Comparison of ENCODE assay signal across 7 cellular contexts in genomic region chr16:53435066-53435688, GRCh38. TPM values are rescaled to one million over a fixed set of nuclear protein-coding genes. Genes with fewer than 3 reads are reported as not detected.
DNase-seq lines count a peak whose midpoint lies in the region; ATAC-seq, FAIRE-seq and TF ChIP-seq lines count a peak whose summit lies in the region.

No MANE protein-coding gene starts in this region.

- in situ Hi-C loops in K562 (cut with MboI): no loop called here

- WGBS in K562 (ENCODE audit: insufficient coverage, low coverage, missing lambda C conversion rate): 0% methylated on average over 23 of the region's 28 CpGs
- WGBS in iPS DF 6.9 (ENCODE audit: insufficient coverage, insufficient read length): no CpG with 5 or more reads among the region's 28 CpGs
- WGBS in sigmoid colon, 2 donors: 0% methylated on average over 28 of the region's 28 CpGs

- no peaks in the 10 kb centered on the region for H3K9me3 ChIP-seq in K562 (replicated peaks; ENCODE audit: control insufficient read depth, insufficient read depth, low read depth, low read length)
- no peaks in the 10 kb centered on the region for H3K9me3 ChIP-seq in iPS DF 6.9 (ENCODE audit: control insufficient read depth, insufficient read depth, low read length)
- H3K9me3 ChIP-seq in sigmoid colon: no peaks in the 10 kb centered on the region

- TF ChIP-seq CTCF in K562 (IDR thresholded peaks at IDR 0.05 in 2 of 3, conservative IDR thresholded peaks at IDR 0.05 in 1 of 3; ENCODE audit: insufficient read depth in 2 of 3, low read depth in 1 of 3, low read length in 3 of 3) (no peak), sigmoid colon (IDR thresholded peaks at IDR 0.05) (no peak)

- peak; percentile 43 for DNase-seq in NCI-H1694 treated with DMSO at 0.1 percent for 48 hours (lab: John Stamatoyannopoulos, UW)
- peak; percentile 47 for DNase-seq in T1000 (lab: John Stamatoyannopoulos, UW)
- DNase-seq in K562 (ENCODE audit: extremely low read depth in 1 of 4, low spot score in 3 of 4): peak; percentile 73 to 89 (median 80)
- DNase-seq in iPS DF 6.9 (ENCODE audit: low read depth, low spot score): no peak
- DNase-seq in sigmoid colon: peak; percentile 87

- H2AFZ ChIP-seq in K562 (ENCODE audit: low read depth, low read length): peak overlapping the region; percentile 100

- TF ChIP-seq RAD21 in K562 (CRISPR knock-in tag; conservative IDR thresholded peaks at IDR 0.05 in 1 of 2, IDR thresholded peaks at IDR 0.05 in 1 of 2): no peak

- intact Hi-C loops in K562 (cut with micrococcal nuclease) (loop anchor here (10.0 kb wide), 1 partner anchor 220 kb away; no protein-coding TSS in a partner anchor), sigmoid colon (cut with DNase I) (loop anchor here (2.0 to 10.0 kb wide), 2 partner anchors 68 to 300 kb away; partner anchors contain the start of gene AKTIP)

- H3K4me3 ChIP-seq in K562 (peak overlapping the region; percentile 64), iPS DF 6.9 (ENCODE audit: low read length) (peak overlapping the region; percentile 81), sigmoid colon (peak overlapping the region; percentile 82 to 97 (median 93))

- no TSS peak for BruUV-seq in K562 (replicated peaks; lab: Mats Ljungman, UMichigan)

- peak; percentile 62 for TF ChIP-seq POLR2A in GM18505 (IDR thresholded peaks at IDR 0.05; ENCODE audit: borderline replicate concordance, extremely low read depth, insufficient read depth, insufficient read length)
- peak; percentile 42; the same call in 1 of the 2 replicates for TF ChIP-seq POLR2A in K562 (conservative IDR thresholded peaks at IDR 0.05)
- peak in 1 of 2 donors; percentile 49 for TF ChIP-seq POLR2A in sigmoid colon (IDR thresholded peaks at IDR 0.05)

- H4K20me1 ChIP-seq in K562 (replicated peaks; ENCODE audit: control insufficient read depth, insufficient read depth, low read length): peaks cover 5% of the 10 kb centered on the region; the same call in 1 of the 2 replicates

- ATAC-seq in GM18505 (IDR thresholded peaks at IDR 0.05; ENCODE audit: unreplicated experiment) (peak; percentile 82), HG02884 (IDR thresholded peaks at IDR 0.05; ENCODE audit: unreplicated experiment) (peak; percentile 78), K562 (peak; percentile 92)

- H3K27ac ChIP-seq in K562 (ENCODE audit: extremely low read depth, low read depth, low read length) (peak overlapping the region; percentile 96), iPS DF 6.9 (ENCODE audit: low read length) (no peak overlapping the region), sigmoid colon (peak overlapping the region; percentile 95 to 97 (median 97))

- POLR2A ChIA-PET in K562 (lab: Yijun Ruan, JAX): interaction anchor here (2.3 kb wide), 1 partner anchor 12 kb away, joined by 8 read pairs; no protein-coding TSS in a partner anchor

- peaks cover 45% of the 10 kb centered on the region for H3K79me2 ChIP-seq in K562 (ENCODE audit: control insufficient read depth, insufficient read depth, low read length)

- FAIRE-seq in K562 (lab: Jason Lieb, UNC): peak; percentile 95

- no peak for TF ChIP-seq EP300 in K562 (IDR thresholded peaks at IDR 0.05; ENCODE audit: low read length)
- TF ChIP-seq EP300 in sigmoid colon (IDR thresholded peaks at IDR 0.05): no peak

- peak overlapping the region; percentile 93 to 100 for H3K9ac ChIP-seq in K562 (ENCODE audit: insufficient read depth in 1 of 2, low read depth in 2 of 2, low read length in 2 of 2)

- H3K4me1 ChIP-seq in K562 (replicated peaks in 1 of 2; ENCODE audit: control insufficient read depth in 2 of 2, insufficient read depth in 2 of 2, low read length in 2 of 2) (peaks cover 7 to 9% of the 10 kb centered on the region in 2 experiments), iPS DF 6.9 (ENCODE audit: control insufficient read depth, insufficient read depth, low read length) (no peaks in the 10 kb centered on the region), sigmoid colon (peaks cover 0 to 28% (median 11%) of the 10 kb centered on the region in 4 donors)

- CTCF ChIA-PET in K562 (lab: Yijun Ruan, JAX; ENCODE audit: low intra/inter-chr PET ratio): no interaction called here

- no peaks in the 10 kb centered on the region for H3K9me1 ChIP-seq in K562 (ENCODE audit: control insufficient read depth, insufficient read depth, low read length)

- H3K4me2 ChIP-seq in K562 (ENCODE audit: insufficient read depth, low read length): peak overlapping the region; percentile 99

- H3K27me3 ChIP-seq in K562 (ENCODE audit: control insufficient read depth in 2 of 2, insufficient read depth in 2 of 2, low read length in 2 of 2): no peaks in the 10 kb centered on the region
- no peaks in the 10 kb centered on the region for H3K27me3 ChIP-seq in iPS DF 6.9 (ENCODE audit: control insufficient read depth, insufficient read depth, low read length)
- no peaks in the 10 kb centered on the region for H3K27me3 ChIP-seq in sigmoid colon

- H3K36me3 ChIP-seq in K562 (ENCODE audit: control insufficient read depth, insufficient read depth, low read length): peaks cover 15% of the 10 kb centered on the region; the same call in 2 of the 3 replicates
- H3K36me3 ChIP-seq in iPS DF 6.9 (ENCODE audit: control insufficient read depth, insufficient read depth, low read length): no peaks in the 10 kb centered on the region
- H3K36me3 ChIP-seq in sigmoid colon: no peaks in the 10 kb centered on the region

TF ChIP-seq in K562, 482 proteins besides CTCF, POLR2A, EP300 and RAD21 (continues in another document):
- TF ChIP-seq MEF2A (IDR thresholded peaks at IDR 0.05; ENCODE audit: control insufficient read depth, low read depth, low read length): no peak
- peak; percentile 34; the same call in 1 of the 2 replicates for TF ChIP-seq SP1 (CRISPR knock-in tag; IDR thresholded peaks at IDR 0.05)
- TF ChIP-seq CHCHD3 (CRISPR knock-in tag; IDR thresholded peaks at IDR 0.05): no peak
- TF ChIP-seq ZNF354B (CRISPR knock-in tag; IDR thresholded peaks at IDR 0.05): no peak
- TF ChIP-seq PBX2 (CRISPR knock-in tag; IDR thresholded peaks at IDR 0.05; ENCODE audit: low read depth): peak; percentile 73
- peak; percentile 98 for TF ChIP-seq PBX2 (tag; conservative IDR thresholded peaks at IDR 0.05; ENCODE audit: low read depth)
- TF ChIP-seq ASH1L (IDR thresholded peaks at IDR 0.05; ENCODE audit: borderline replicate concordance, low read depth, partially characterized antibody): peak; percentile 82
- TF ChIP-seq, protein P1, sequence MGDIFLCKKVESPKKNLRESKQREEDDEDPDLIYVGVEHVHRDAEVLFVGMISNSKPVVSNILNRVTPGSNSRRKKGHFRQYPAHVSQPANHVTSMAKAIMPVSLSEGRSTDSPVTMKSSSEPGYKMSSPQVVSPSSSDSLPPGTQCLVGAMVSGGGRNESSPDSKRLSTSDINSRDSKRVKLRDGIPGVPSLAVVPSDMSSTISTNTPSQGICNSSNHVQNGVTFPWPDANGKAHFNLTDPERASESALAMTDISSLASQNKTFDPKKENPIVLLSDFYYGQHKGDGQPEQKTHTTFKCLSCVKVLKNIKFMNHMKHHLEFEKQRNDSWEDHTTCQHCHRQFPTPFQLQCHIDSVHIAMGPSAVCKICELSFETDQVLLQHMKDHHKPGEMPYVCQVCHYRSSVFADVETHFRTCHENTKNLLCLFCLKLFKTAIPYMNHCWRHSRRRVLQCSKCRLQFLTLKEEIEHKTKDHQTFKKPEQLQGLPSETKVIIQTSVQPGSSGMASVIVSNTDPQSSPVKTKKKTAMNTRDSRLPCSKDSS (IDR thresholded peaks at IDR 0.05; ENCODE audit: low read depth, partially characterized antibody): no peak

RNA-seq across cellular contexts. Expression of gene RBL2, which starts 0.9 kb away (rescaled TPM):
- 94.2 and 230 TPM in 2 replicates for total RNA-seq in K562 (2011; cell fraction: chromatin; rRNA removed; ENCODE audit: low replicate concordance)
- 51.7 and 57.8 TPM in 2 replicates for total RNA-seq in K562 (2011; cell fraction: nucleolus; rRNA removed)
- 92.6 and 110 TPM in 2 replicates for total RNA-seq in K562 (2011; cell fraction: nucleoplasm; rRNA removed)
- total RNA-seq in K562 (2014; rRNA removed) (20.3 and 23.6 TPM in 2 replicates), K562 (2014; rRNA removed; fragmentation: Illumina TruSeq; extraction: Trizol) (29.3 and 33.9 TPM in 2 replicates), K562 (2015; rRNA removed; fragmentation: Illumina TruSeq; extraction: Trizol) (25.9 and 28.5 TPM in 2 replicates), K562 (2021) (26.8 and 28.5 TPM in 2 replicates), sigmoid colon (100 to 1,000 TPM in 1 of 4 donors, 10 to 100 TPM in 3; 74.9 to 113 (median 82.8) TPM)
- polyA plus RNA-seq in K562 (2011; rRNA removed) (76.3 and 85.8 TPM in 2 replicates), K562 (2014; fragmentation: Illumina TruSeq; extraction: Trizol) (32.1 and 36.7 TPM in 2 replicates), K562 (2014; fragmentation: Nextera tagmentation; extraction: Ambion mirVana) (1 to 10 TPM; 7.8 to 9.0 TPM), K562 (2014; rRNA removed) (31.2 and 38.2 TPM in 2 replicates), sigmoid colon (10 to 100 TPM; 25.0 to 36.0 (median 27.6) TPM)
- 18.2 and 30.4 TPM in 2 replicates for polyA plus RNA-seq in K562 (2011; cell fraction: cytosol; rRNA removed)
- polyA plus RNA-seq in K562 (2011; cell fraction: nucleus; rRNA removed): 227 and 343 TPM in 2 replicates
- polyA plus RNA-seq in K562 (2012): 17.4 and 33.3 TPM in 2 replicates
- polyA minus RNA-seq in K562 (2011; rRNA and poly(A)+ RNA removed): 43.8 and 51.9 TPM in 2 replicates
- polyA minus RNA-seq in K562 (2011; cell fraction: cytosol; rRNA and poly(A)+ RNA removed): 15.2 and 16.0 TPM in 2 replicates
- 55.3 and 118 TPM in 2 replicates for polyA minus RNA-seq in K562 (2011; cell fraction: nucleus; rRNA and poly(A)+ RNA removed)
